8 cellular contexts compared by ENCODE assay signal in the genomic region with DNA sequence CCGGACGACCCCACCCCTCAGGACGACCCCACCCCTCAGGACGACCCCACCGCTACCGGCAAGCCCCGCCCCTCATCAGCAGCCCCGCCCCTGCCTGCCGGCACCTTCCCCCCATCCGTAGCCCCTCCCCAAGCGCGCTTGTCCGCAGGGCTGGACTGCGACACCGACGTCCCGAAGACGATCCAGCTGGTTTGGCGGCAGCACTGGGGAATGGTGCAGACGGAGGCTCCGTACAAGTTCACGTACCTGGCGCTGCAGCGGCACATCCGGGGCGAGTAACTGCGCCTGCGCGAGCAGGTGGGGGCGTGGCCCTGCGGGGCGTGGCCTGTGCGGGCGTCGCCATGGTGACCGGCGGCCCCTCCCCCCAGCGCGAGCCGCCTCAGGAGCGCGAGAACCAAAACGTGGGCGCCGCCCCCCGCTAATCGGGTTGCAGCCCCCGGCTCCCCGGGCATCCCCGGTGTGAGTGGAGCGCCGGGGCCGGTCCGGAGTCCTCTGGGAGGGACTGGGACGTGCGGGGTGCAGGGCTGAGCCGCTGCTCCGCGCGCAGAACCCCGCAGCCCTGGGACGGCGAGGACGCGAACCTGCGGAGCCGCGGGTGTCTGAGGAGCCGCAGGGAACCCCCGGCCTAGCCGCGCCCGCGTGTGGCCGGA. TPM values are rescaled to one million over a fixed set of nuclear protein-coding genes. Genes with fewer than 3 reads are reported as not detected.
DNase-seq lines count a peak whose midpoint lies in the region; ATAC-seq and TF ChIP-seq lines count a peak whose summit lies in the region.

No MANE protein-coding gene starts in this region.

- H3K4me1 ChIP-seq in cardiac muscle cell (ENCODE audit: low read depth) (no peaks in the 10 kb centered on the region), upper lobe of left lung (peaks cover 14 to 39% (median 26%) of the 10 kb centered on the region in 4 donors)

- H3K9me3 ChIP-seq in cardiac muscle cell (ENCODE audit: low read depth) (no peaks in the 10 kb centered on the region), upper lobe of left lung (no peaks in the 10 kb centered on the region)

- peak in 1 of 4 donors; percentile 5 for TF ChIP-seq EP300 in upper lobe of left lung (IDR thresholded peaks at IDR 0.05)

- peak in 1 of 4 donors; percentile 64 for TF ChIP-seq POLR2A in upper lobe of left lung (IDR thresholded peaks at IDR 0.05)

- DNase-seq in Ammon's horn (ENCODE audit: low spot score) (peak; percentile 48), HuH-7 (ENCODE audit: low spot score) (peak; percentile 90), SK-N-DZ (ENCODE audit: low spot score) (peak; percentile 65), cardiac muscle cell (ENCODE audit: low read depth in 1 of 2, low spot score in 1 of 2) (peak; percentile 55 to 85), posterior vena cava (ENCODE audit: low spot score) (peak; percentile 89), upper lobe of left lung (peak; percentile 79 to 98)
- DNase-seq in activated naive CD4-positive, alpha-beta T cell treated with anti-CD3 and anti-CD28 coated beads, Interleukin-2, amount 50 U/mL, for 16 hours: peak; percentile 85

- TF ChIP-seq CTCF in cardiac muscle cell (IDR thresholded peaks at IDR 0.05; ENCODE audit: low read depth, low read length) (no peak), upper lobe of left lung (IDR thresholded peaks at IDR 0.05) (no peak)

- H3K27ac ChIP-seq in cardiac muscle cell (no peak overlapping the region), upper lobe of left lung (peak overlapping the region in 3 of 4 donors; percentile 55 to 80 (median 60))

- 3% methylated on average over 12 of the region's 75 CpGs; no CpG with 5 or more reads in 1 of the 2 donors for WGBS in upper lobe of left lung, 2 donors

- peak overlapping the region; percentile 55 for H3K4me3 ChIP-seq in cardiac muscle cell
- peak overlapping the region; percentile 16 to 66 (median 54) for H3K4me3 ChIP-seq in upper lobe of left lung

- H3K27me3 ChIP-seq in cardiac muscle cell (peaks cover 32% of the 10 kb centered on the region), upper lobe of left lung (peaks cover 0 to 27% (median 7%) of the 10 kb centered on the region in 4 donors)

- no peaks in the 10 kb centered on the region for H3K36me3 ChIP-seq in cardiac muscle cell
- no peaks in the 10 kb centered on the region for H3K36me3 ChIP-seq in upper lobe of left lung

- intact Hi-C loops in posterior vena cava (cut with DNase I): no loop called here

- ATAC-seq in GM19035 (IDR thresholded peaks at IDR 0.05; ENCODE audit: unreplicated experiment) (peak; percentile 57), upper lobe of left lung (ENCODE audit: low FRiP score in 2 of 2) (peak; percentile 68 to 71)

RNA-seq across cellular contexts. Expression of a gene that starts 4.9 kb away (rescaled TPM):
- not detected in 2 replicates for polyA plus RNA-seq in SK-N-DZ (2014; cell fraction: cytosol; rRNA removed)
- not detected in 2 replicates for polyA plus RNA-seq in SK-N-DZ (2014; cell fraction: nucleus; rRNA removed)
- total RNA-seq in cardiac muscle cell (0.33 and 1.7 TPM in 2 replicates), posterior vena cava (not detected), upper lobe of left lung (1 to 10 TPM; 1.0 to 2.4 (median 1.8) TPM)
- polyA plus RNA-seq in cardiac muscle cell: not detected in 2 replicates

RNA-seq across cellular contexts. Expression of a gene that starts 46.7 kb away (rescaled TPM):
- polyA plus RNA-seq in SK-N-DZ (2014; cell fraction: cytosol; rRNA removed): 25.1 and 29.9 TPM in 2 replicates
- polyA plus RNA-seq in SK-N-DZ (2014; cell fraction: nucleus; rRNA removed): 68.9 and 148 TPM in 2 replicates
- total RNA-seq in cardiac muscle cell (21.8 and 36.2 TPM in 2 replicates), posterior vena cava (1 to 10 TPM; 6.7 to 7.4 TPM), upper lobe of left lung (10 to 100 TPM in 5 of 6 donors, 1 to 10 TPM in 1; 5.7 to 34.6 (median 15.2) TPM)
- polyA plus RNA-seq in cardiac muscle cell: 17.7 and 21.7 TPM in 2 replicates

RNA-seq across cellular contexts. Expression of a gene that starts 49.3 kb away (rescaled TPM):
- 33.8 and 35.2 TPM in 2 replicates for polyA plus RNA-seq in SK-N-DZ (2014; cell fraction: cytosol; rRNA removed)
- 206 and 207 TPM in 2 replicates for polyA plus RNA-seq in SK-N-DZ (2014; cell fraction: nucleus; rRNA removed)
- 95.5 and 154 TPM in 2 replicates for total RNA-seq in cardiac muscle cell
- polyA plus RNA-seq in cardiac muscle cell: 23.5 and 30.6 TPM in 2 replicates
- total RNA-seq in posterior vena cava: 10 to 100 TPM; 18.8 to 26.8 TPM
- 100 to 1,000 TPM in 5 of 6 donors, 10 to 100 TPM in 1; 91.0 to 316 (median 157) TPM for total RNA-seq in upper lobe of left lung

RNA-seq across cellular contexts. Expression of a gene that starts 55.9 kb away (rescaled TPM):
- polyA plus RNA-seq in SK-N-DZ (2014; cell fraction: cytosol; rRNA removed): 27.4 and 30.6 TPM in 2 replicates
- polyA plus RNA-seq in SK-N-DZ (2014; cell fraction: nucleus; rRNA removed): 15.3 and 17.6 TPM in 2 replicates
- total RNA-seq in cardiac muscle cell: 73.4 and 111 TPM in 2 replicates
- 68.2 and 110 TPM in 2 replicates for polyA plus RNA-seq in cardiac muscle cell
- 10 to 100 TPM; 22.9 to 47.3 TPM for total RNA-seq in posterior vena cava
- total RNA-seq in upper lobe of left lung: 100 to 1,000 TPM in 2 of 6 donors, 10 to 100 TPM in 4; 32.5 to 180 (median 63.8) TPM
